1 cellular context compared by ENCODE assay signal in the genomic region with DNA sequence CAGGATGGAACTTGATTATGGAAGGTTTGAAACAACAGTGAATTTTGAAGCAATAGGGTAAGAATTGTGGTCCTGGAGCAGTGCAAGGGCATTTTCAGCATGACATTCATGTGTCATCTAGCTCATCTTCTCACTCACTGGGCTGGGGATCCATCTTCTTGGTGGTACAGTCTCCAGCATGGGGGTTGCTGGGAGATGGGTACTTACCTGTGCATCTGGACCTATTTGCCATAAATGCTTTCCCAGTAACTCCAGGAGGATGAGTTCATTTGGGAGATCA.
TF ChIP-seq lines count a peak whose summit lies in the region.

No MANE protein-coding gene starts in this region.

TF ChIP-seq in HEK293, 187 proteins besides CTCF, POLR2A, EP300 and RAD21:
- TF ChIP-seq ZNF600 (tag by site-specific recombination; IDR thresholded peaks at IDR 0.05): peak; percentile 84; the same call in 1 of the 2 replicates
- TF ChIP-seq, protein P1, sequence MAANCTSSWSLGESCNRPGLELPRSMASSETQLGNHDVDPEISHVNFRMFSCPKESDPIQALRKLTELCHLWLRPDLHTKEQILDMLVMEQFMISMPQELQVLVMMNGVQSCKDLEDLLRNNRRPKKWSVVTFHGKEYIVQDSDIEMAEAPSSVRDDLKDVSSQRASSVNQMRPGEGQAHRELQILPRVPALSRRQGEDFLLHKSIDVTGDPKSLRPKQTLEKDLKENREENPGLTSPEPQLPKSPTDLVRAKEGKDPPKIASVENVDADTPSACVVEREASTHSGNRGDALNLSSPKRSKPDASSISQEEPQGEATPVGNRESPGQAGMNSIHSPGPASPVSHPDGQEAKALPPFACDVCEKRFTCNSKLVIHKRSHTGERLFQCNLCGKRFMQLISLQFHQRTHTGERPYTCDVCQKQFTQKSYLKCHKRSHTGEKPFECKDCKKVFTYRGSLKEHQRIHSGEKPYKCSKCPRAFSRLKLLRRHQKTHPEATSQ (tag by site-specific recombination; IDR thresholded peaks at IDR 0.05): no peak
- TF ChIP-seq, protein P2, sequence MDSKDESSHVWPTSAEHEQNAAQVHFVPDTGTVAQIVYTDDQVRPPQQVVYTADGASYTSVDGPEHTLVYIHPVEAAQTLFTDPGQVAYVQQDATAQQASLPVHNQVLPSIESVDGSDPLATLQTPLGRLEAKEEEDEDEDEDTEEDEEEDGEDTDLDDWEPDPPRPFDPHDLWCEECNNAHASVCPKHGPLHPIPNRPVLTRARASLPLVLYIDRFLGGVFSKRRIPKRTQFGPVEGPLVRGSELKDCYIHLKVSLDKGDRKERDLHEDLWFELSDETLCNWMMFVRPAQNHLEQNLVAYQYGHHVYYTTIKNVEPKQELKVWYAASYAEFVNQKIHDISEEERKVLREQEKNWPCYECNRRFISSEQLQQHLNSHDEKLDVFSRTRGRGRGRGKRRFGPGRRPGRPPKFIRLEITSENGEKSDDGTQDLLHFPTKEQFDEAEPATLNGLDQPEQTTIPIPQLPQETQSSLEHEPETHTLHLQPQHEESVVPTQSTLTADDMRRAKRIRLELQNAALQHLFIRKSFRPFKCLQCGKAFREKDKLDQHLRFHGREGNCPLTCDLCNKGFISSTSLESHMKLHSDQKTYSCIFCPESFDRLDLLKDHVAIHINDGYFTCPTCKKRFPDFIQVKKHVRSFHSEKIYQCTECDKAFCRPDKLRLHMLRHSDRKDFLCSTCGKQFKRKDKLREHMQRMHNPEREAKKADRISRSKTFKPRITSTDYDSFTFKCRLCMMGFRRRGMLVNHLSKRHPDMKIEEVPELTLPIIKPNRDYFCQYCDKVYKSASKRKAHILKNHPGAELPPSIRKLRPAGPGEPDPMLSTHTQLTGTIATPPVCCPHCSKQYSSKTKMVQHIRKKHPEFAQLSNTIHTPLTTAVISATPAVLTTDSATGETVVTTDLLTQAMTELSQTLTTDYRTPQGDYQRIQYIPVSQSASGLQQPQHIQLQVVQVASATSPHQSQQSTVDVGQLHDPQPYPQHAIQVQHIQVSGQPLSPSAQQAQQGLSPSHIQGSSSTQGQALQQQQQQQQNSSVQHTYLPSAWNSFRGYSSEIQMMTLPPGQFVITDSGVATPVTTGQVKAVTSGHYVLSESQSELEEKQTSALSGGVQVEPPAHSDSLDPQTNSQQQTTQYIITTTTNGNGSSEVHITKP (tag by site-specific recombination; IDR thresholded peaks at IDR 0.05): peak; percentile 68
